In the genomic region with DNA sequence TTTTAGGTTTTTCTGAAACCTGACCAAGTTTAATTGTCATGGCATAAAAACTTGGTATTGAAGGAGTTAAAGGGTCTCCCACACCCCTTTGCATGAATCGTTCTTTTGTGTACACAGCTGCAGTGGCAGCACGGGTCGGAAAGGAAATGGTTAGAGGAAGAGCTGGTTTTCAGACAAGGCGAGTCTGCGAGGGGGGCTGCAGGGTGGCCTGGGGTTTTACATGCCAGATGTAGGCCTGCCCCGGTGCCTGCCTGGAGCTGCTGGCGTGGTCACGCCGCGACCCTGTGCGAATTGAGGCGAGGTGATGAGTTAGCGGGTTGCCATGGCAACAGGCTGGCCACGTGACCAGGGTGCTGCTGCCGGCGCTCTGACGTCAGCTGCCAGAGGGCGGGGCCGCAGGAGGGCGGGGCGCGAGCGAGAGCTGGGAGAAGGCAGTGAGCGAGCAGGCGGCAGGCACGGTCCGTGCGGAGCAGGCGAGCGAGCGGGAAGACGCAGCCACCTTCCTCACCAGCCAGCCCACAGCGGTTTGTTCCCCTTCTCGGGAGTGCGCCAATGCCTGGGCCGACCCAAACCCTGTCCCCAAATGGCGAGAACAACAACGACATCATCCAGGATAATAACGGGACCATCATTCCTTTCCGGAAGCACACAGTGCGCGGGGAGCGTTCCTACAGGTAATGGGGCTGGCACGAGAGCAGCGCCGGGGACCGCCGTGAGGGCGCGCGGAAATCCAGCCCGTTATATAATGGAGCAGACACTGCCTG, we compare ENCODE assay signal across 1 cellular context.
TF ChIP-seq lines count a peak whose summit lies in the region.

Gene MAPRE2 (plus strand): TSS at position 426 of the 764 bp plus-strand sequence. CDS start 127 bp downstream, at position 553.

TF ChIP-seq in H1, 55 proteins besides CTCF, POLR2A, EP300 and RAD21:
- TF ChIP-seq POU5F1 (IDR thresholded peaks at IDR 0.05; ENCODE audit: low read depth, low read length) (no peak), BRCA1 (IDR thresholded peaks at IDR 0.05; ENCODE audit: low read depth, low read length) (no peak), SP4 (IDR thresholded peaks at IDR 0.05; ENCODE audit: low read length) (no peak), SP2 (IDR thresholded peaks at IDR 0.05; ENCODE audit: low read length) (no peak), KDM5A (IDR thresholded peaks at IDR 0.05; ENCODE audit: low read length) (no peak), EZH2 (IDR thresholded peaks at IDR 0.05; ENCODE audit: low read depth, low read length, severe bottlenecking) (no peak), CHD1 (IDR thresholded peaks at IDR 0.05; ENCODE audit: low read depth, low read length) (no peak), GABPA (IDR thresholded peaks at IDR 0.05; ENCODE audit: borderline replicate concordance, insufficient read depth, low read length) (no peak), TAF1 (IDR thresholded peaks at IDR 0.05; ENCODE audit: low read depth, low read length) (peak; percentile 94), FOSL1 (IDR thresholded peaks at IDR 0.05; ENCODE audit: insufficient read depth, low read depth, low read length) (no peak), NANOG (IDR thresholded peaks at IDR 0.05; ENCODE audit: insufficient read depth, low read depth, low read length, poor library complexity, severe bottlenecking) (no peak), TEAD4 (IDR thresholded peaks at IDR 0.05; ENCODE audit: low read depth, low read length) (no peak), YY1 (IDR thresholded peaks at IDR 0.05; ENCODE audit: low read depth, low read length) (0 out of 2 replicates have a peak, but pooled peaks have one; percentile 3), TAF7 (optimal IDR thresholded peaks at IDR 0.05; ENCODE audit: borderline replicate concordance, low read depth, low read length) (peak; percentile 62), NRF1 (IDR thresholded peaks at IDR 0.05; ENCODE audit: low read depth, low read length) (no peak), MAX (IDR thresholded peaks at IDR 0.05) (peak; percentile 94), SRF (IDR thresholded peaks at IDR 0.05; ENCODE audit: low read depth, low read length) (no peak), ATF2 (IDR thresholded peaks at IDR 0.05; ENCODE audit: low read length) (no peak), SP1 (IDR thresholded peaks at IDR 0.05; ENCODE audit: low read depth, low read length) (no peak), CTBP2 (IDR thresholded peaks at IDR 0.05; ENCODE audit: borderline replicate concordance, insufficient read depth, insufficient read length, low read length) (no peak), BACH1 (IDR thresholded peaks at IDR 0.05; ENCODE audit: low read length) (no peak), USF2 (IDR thresholded peaks at IDR 0.05; ENCODE audit: low read length) (peak; percentile 98), KDM1A (IDR thresholded peaks at IDR 0.05; ENCODE audit: borderline replicate concordance, low read length) (no peak; the same call in 1 of the 2 replicates), RFX5 (IDR thresholded peaks at IDR 0.05; ENCODE audit: borderline replicate concordance, low read depth, low read length) (0 out of 2 replicates have a peak, but pooled peaks have one; percentile 35), EGR1 (IDR thresholded peaks at IDR 0.05; ENCODE audit: borderline replicate concordance, low read depth, low read length) (no peak), SIRT6 (IDR thresholded peaks at IDR 0.05; ENCODE audit: low read length) (no peak), RXRA (IDR thresholded peaks at IDR 0.05; ENCODE audit: insufficient read depth, low read depth, low read length) (no peak), KDM4A (IDR thresholded peaks at IDR 0.05; ENCODE audit: low read depth, low read length, severe bottlenecking) (peak; percentile 80), TCF12 (IDR thresholded peaks at IDR 0.05; ENCODE audit: low read depth, low read length) (peak; percentile 65; the same call in 1 of the 2 replicates), ZNF274 (IDR thresholded peaks at IDR 0.05; ENCODE audit: borderline replicate concordance, extremely low read depth, low read length) (no peak), TBP (IDR thresholded peaks at IDR 0.05; ENCODE audit: low read depth, low read length) (peak; percentile 86), ASH2L (IDR thresholded peaks at IDR 0.05; ENCODE audit: low read length) (peak; percentile 99), SIN3A (conservative IDR thresholded peaks at IDR 0.05 in 1 of 2, IDR thresholded peaks at IDR 0.05 in 1 of 2; ENCODE audit: low read depth in 1 of 2, low read length in 2 of 2) (peak; percentile 46 to 73; a peak in 2 of 4 replicates), SUZ12 (IDR thresholded peaks at IDR 0.05; ENCODE audit: low read length) (no peak), CBX5 (IDR thresholded peaks at IDR 0.05; ENCODE audit: low read depth, low read length) (no peak), RBBP5 (IDR thresholded peaks at IDR 0.05; ENCODE audit: borderline replicate concordance, low read depth, low read length) (peak; percentile 91; the same call in 1 of the 2 replicates), RNF2 (IDR thresholded peaks at IDR 0.05; ENCODE audit: borderline replicate concordance, low read depth, low read length, missing control alignments, poor library complexity, severe bottlenecking) (no peak), POLR2AphosphoS5 (IDR thresholded peaks at IDR 0.05; ENCODE audit: low read depth, low read length) (peak; percentile 98), CREB1 (IDR thresholded peaks at IDR 0.05) (peak; percentile 93), PHF8 (conservative IDR thresholded peaks at IDR 0.05; ENCODE audit: low read depth, low read length) (peak; percentile 93), ATF3 (IDR thresholded peaks at IDR 0.05; ENCODE audit: insufficient read depth, low read depth, low read length) (peak; percentile 91), CBX8 (IDR thresholded peaks at IDR 0.05; ENCODE audit: borderline replicate concordance, low read depth, low read length) (no peak), MAFK (IDR thresholded peaks at IDR 0.05; ENCODE audit: low read depth, low read length) (no peak; the same call in 1 of the 2 replicates), CHD2 (IDR thresholded peaks at IDR 0.05; ENCODE audit: low read length) (no peak; the same call in 1 of the 2 replicates), GTF2F1 (IDR thresholded peaks at IDR 0.05; ENCODE audit: borderline replicate concordance, low read depth, low read length) (no peak), SIX5 (IDR thresholded peaks at IDR 0.05; ENCODE audit: low read depth, low read length) (no peak), BCL11A (IDR thresholded peaks at IDR 0.05; ENCODE audit: low read depth in 2 of 2, low read length in 2 of 2) (no peak), SAP30 (IDR thresholded peaks at IDR 0.05; ENCODE audit: insufficient read depth, insufficient replicate concordance, low read length) (peak; percentile 89), CEBPB (IDR thresholded peaks at IDR 0.05; ENCODE audit: low read depth, low read length) (0 out of 2 replicates have a peak, but pooled peaks have one; percentile 2), HDAC6 (IDR thresholded peaks at IDR 0.05; ENCODE audit: low read depth, low read length) (no peak), HDAC2 (IDR thresholded peaks at IDR 0.05; ENCODE audit: borderline replicate concordance in 1 of 2, low read depth in 2 of 2, low read length in 2 of 2) (0 out of 4 replicates have a peak, but pooled peaks of 1 of the 2 experiments have one; percentile 66), JUN (IDR thresholded peaks at IDR 0.05; ENCODE audit: low read depth, low read length) (no peak), JUND (IDR thresholded peaks at IDR 0.05; ENCODE audit: low read length) (no peak)
- TF ChIP-seq, protein P1, sequence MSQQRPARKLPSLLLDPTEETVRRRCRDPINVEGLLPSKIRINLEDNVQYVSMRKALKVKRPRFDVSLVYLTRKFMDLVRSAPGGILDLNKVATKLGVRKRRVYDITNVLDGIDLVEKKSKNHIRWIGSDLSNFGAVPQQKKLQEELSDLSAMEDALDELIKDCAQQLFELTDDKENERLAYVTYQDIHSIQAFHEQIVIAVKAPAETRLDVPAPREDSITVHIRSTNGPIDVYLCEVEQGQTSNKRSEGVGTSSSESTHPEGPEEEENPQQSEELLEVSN (IDR thresholded peaks at IDR 0.05) = peak; percentile 89
- TF ChIP-seq, protein P2, sequence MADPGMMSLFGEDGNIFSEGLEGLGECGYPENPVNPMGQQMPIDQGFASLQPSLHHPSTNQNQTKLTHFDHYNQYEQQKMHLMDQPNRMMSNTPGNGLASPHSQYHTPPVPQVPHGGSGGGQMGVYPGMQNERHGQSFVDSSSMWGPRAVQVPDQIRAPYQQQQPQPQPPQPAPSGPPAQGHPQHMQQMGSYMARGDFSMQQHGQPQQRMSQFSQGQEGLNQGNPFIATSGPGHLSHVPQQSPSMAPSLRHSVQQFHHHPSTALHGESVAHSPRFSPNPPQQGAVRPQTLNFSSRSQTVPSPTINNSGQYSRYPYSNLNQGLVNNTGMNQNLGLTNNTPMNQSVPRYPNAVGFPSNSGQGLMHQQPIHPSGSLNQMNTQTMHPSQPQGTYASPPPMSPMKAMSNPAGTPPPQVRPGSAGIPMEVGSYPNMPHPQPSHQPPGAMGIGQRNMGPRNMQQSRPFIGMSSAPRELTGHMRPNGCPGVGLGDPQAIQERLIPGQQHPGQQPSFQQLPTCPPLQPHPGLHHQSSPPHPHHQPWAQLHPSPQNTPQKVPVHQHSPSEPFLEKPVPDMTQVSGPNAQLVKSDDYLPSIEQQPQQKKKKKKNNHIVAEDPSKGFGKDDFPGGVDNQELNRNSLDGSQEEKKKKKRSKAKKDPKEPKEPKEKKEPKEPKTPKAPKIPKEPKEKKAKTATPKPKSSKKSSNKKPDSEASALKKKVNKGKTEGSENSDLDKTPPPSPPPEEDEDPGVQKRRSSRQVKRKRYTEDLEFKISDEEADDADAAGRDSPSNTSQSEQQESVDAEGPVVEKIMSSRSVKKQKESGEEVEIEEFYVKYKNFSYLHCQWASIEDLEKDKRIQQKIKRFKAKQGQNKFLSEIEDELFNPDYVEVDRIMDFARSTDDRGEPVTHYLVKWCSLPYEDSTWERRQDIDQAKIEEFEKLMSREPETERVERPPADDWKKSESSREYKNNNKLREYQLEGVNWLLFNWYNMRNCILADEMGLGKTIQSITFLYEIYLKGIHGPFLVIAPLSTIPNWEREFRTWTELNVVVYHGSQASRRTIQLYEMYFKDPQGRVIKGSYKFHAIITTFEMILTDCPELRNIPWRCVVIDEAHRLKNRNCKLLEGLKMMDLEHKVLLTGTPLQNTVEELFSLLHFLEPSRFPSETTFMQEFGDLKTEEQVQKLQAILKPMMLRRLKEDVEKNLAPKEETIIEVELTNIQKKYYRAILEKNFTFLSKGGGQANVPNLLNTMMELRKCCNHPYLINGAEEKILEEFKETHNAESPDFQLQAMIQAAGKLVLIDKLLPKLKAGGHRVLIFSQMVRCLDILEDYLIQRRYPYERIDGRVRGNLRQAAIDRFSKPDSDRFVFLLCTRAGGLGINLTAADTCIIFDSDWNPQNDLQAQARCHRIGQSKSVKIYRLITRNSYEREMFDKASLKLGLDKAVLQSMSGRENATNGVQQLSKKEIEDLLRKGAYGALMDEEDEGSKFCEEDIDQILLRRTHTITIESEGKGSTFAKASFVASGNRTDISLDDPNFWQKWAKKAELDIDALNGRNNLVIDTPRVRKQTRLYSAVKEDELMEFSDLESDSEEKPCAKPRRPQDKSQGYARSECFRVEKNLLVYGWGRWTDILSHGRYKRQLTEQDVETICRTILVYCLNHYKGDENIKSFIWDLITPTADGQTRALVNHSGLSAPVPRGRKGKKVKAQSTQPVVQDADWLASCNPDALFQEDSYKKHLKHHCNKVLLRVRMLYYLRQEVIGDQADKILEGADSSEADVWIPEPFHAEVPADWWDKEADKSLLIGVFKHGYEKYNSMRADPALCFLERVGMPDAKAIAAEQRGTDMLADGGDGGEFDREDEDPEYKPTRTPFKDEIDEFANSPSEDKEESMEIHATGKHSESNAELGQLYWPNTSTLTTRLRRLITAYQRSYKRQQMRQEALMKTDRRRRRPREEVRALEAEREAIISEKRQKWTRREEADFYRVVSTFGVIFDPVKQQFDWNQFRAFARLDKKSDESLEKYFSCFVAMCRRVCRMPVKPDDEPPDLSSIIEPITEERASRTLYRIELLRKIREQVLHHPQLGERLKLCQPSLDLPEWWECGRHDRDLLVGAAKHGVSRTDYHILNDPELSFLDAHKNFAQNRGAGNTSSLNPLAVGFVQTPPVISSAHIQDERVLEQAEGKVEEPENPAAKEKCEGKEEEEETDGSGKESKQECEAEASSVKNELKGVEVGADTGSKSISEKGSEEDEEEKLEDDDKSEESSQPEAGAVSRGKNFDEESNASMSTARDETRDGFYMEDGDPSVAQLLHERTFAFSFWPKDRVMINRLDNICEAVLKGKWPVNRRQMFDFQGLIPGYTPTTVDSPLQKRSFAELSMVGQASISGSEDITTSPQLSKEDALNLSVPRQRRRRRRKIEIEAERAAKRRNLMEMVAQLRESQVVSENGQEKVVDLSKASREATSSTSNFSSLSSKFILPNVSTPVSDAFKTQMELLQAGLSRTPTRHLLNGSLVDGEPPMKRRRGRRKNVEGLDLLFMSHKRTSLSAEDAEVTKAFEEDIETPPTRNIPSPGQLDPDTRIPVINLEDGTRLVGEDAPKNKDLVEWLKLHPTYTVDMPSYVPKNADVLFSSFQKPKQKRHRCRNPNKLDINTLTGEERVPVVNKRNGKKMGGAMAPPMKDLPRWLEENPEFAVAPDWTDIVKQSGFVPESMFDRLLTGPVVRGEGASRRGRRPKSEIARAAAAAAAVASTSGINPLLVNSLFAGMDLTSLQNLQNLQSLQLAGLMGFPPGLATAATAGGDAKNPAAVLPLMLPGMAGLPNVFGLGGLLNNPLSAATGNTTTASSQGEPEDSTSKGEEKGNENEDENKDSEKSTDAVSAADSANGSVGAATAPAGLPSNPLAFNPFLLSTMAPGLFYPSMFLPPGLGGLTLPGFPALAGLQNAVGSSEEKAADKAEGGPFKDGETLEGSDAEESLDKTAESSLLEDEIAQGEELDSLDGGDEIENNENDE (IDR thresholded peaks at IDR 0.05; ENCODE audit: insufficient replicate concordance, low read length) = no peak
